Comparison of ENCODE assay signal across 16 cellular contexts in the genomic region with DNA sequence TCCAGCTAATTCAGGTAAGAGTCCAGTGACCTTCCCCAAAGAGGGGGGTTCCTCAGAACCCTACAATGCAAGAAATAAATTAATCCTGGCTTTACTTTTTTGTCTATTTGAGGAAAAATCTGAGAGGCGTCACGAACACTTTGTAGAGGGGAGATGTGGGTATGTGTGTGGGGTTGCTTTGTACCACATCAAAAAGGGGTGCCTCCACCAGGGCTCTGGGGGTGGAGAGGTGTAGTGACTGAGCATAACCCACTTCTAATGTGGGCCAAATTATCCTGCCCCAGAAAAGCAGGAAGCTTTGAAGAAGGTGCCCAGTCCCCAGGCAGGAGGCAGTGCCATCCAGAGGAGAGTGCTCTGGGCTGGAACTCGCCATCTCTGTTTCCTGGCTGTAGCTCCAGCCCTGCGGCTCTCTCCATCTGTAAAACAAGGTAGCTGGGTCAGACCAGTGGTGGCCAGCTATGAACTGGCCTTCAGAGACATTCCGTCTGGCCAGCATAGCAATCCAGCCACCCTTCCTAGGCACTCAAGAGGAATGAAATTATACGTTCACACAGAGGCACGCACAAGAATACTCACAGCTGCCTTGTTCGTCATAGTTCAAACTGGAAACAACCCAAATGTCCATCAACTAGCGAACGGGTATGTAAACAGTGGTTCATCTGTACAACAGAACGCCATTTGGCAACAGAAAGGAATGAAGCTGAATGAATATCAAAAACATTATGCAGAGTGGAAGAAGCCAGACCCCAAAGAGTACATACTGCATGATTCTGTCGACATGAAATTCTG. TPM values are rescaled to one million over a fixed set of nuclear protein-coding genes. Genes with fewer than 3 reads are reported as not detected.
DNase-seq lines count a peak whose midpoint lies in the region; ATAC-seq, FAIRE-seq and TF ChIP-seq lines count a peak whose summit lies in the region.
"Had no signal": no experiment of that assay in that cellular context is flagged by ENCODE, and none has a peak within 500 bp of the region (broad histone marks: within the 10 kb centered on the region; RNA-seq: fewer than 3 reads in every experiment).

No MANE protein-coding gene starts in this region.

- no peak overlapping the region for H3K4me2 ChIP-seq in BLaER1

- peaks cover 16% of the 10 kb centered on the region for H3K4me1 ChIP-seq in BLaER1
- H3K4me1 ChIP-seq: Caco-2 had no signal

- H3K4me3 Mint-ChIP-seq in naive thymus-derived CD8-positive, alpha-beta T cell = peak overlapping the region in 5 of 10 donors; percentile 0 to 42 (median 32)
- H3K4me3 Mint-ChIP-seq: H9, immature natural killer cell, mesothelial cell of epicardium had no signal

- H3K4me1 Mint-ChIP-seq in naive thymus-derived CD8-positive, alpha-beta T cell = peaks cover 19 to 42% (median 38%) of the 10 kb centered on the region in 4 donors

- peaks cover 0 to 6% (median 4%) of the 10 kb centered on the region in 3 donors for H3K36me3 Mint-ChIP-seq in naive thymus-derived CD8-positive, alpha-beta T cell
- H3K36me3 Mint-ChIP-seq: immature natural killer cell, mesothelial cell of epicardium had no signal

- POLR2A ChIA-PET in naive thymus-derived CD8-positive, alpha-beta T cell (lab: Charles Lee) = interaction anchor here (0.6 to 1.0 kb wide), 2 partner anchors 89 to 152 kb away, joined by 3 read pairs; no protein-coding TSS in a partner anchor

- H3K4me3 ChIP-seq in BLaER1 = no peak overlapping the region
- no peak overlapping the region for H3K4me3 ChIP-seq in bronchial epithelial cell (ENCODE audit: low read depth, low read length)
- no peak overlapping the region for H3K4me3 ChIP-seq in H7 (ENCODE audit: insufficient read depth, low read depth, low read length)

- peak overlapping the region; percentile 14; the same call in 1 of the 2 replicates for H3K27ac ChIP-seq in BLaER1

- H3K9me3 ChIP-seq in BLaER1 = no peaks in the 10 kb centered on the region
- H3K9me3 ChIP-seq: Caco-2 had no signal

- in situ Hi-C loops in ACHN (cut with HindIII; ENCODE audit: low pct_ligation_motif_present, low pct_unique_long_range_greater_than_20kb, low sequenced_read_pairs) = loop anchor here (10.0 kb wide), 1 partner anchor 93 kb away; no protein-coding TSS in a partner anchor

- H3K36me3 ChIP-seq in BLaER1 = peaks cover 37% of the 10 kb centered on the region
- no peaks in the 10 kb centered on the region for H3K36me3 ChIP-seq in bronchial epithelial cell (ENCODE audit: control insufficient read depth, insufficient read depth, low read length)
- peaks cover 9% of the 10 kb centered on the region for H3K36me3 ChIP-seq in H7 (replicated peaks; ENCODE audit: control insufficient read depth, insufficient read depth, low read length)

- no peaks in the 10 kb centered on the region for H4K20me1 ChIP-seq in BLaER1

- H3K27me3 Mint-ChIP-seq in naive thymus-derived CD8-positive, alpha-beta T cell = peaks cover 2 to 19% (median 4%) of the 10 kb centered on the region in 5 donors

- peak overlapping the region in 5 of 10 donors; percentile 34 to 72 (median 39) for H3K27ac Mint-ChIP-seq in naive thymus-derived CD8-positive, alpha-beta T cell
- H3K27ac Mint-ChIP-seq: H9, mesothelial cell of epicardium had no signal

- no peak overlapping the region for H3K9ac ChIP-seq in BLaER1

- H3K9me3 Mint-ChIP-seq in naive thymus-derived CD8-positive, alpha-beta T cell = peaks cover 0 to 10% (median 4%) of the 10 kb centered on the region in 9 donors
- H3K9me3 Mint-ChIP-seq: H9, immature natural killer cell had no signal

- no peak for TF ChIP-seq CTCF in bronchial epithelial cell (IDR thresholded peaks at IDR 0.05; ENCODE audit: insufficient read depth, low read length, severe bottlenecking)

- peak; percentile 81 to 95 for ATAC-seq in naive thymus-derived CD8-positive, alpha-beta T cell
- no peak for ATAC-seq in GM18498 (IDR thresholded peaks at IDR 0.05; ENCODE audit: unreplicated experiment)

- H3K27me3 ChIP-seq in BLaER1 (no peaks in the 10 kb centered on the region), bronchial epithelial cell (ENCODE audit: control insufficient read depth, insufficient read depth, low read length) (peaks cover 21% of the 10 kb centered on the region), H7 (ENCODE audit: control insufficient read depth, insufficient read depth, low read length) (no peaks in the 10 kb centered on the region)

- no peak for DNase-seq in GM18507 (ENCODE audit: extremely low spot score, insufficient read length, low read depth)
- peak; percentile 45 for DNase-seq in bronchial epithelial cell (ENCODE audit: low read depth)
- peak in 6 of 10 donors; percentile 32 to 64 (median 46) for DNase-seq in naive thymus-derived CD8-positive, alpha-beta T cell
- no peak for DNase-seq in H7
- DNase-seq in ACHN = no peak
- DNase-seq in NCI-H510A (lab: John Stamatoyannopoulos, UW) = no peak
- DNase-seq: Caco-2; erythroblast; H9; immature natural killer cell; NCI-H1436; NCI-H526 treated with DMSO at 0.1 percent for 48 hours; stimulated activated CD4-positive, alpha-beta T cell treated with anti-CD3 and anti-CD28 coated beads, Interleukin-4, amount 100 ng/mL, for 1 hour had no signal

- peak; percentile 33 for FAIRE-seq in GM18507 (lab: Jason Lieb, UNC)
- no peak for FAIRE-seq in bronchial epithelial cell (lab: Jason Lieb, UNC)

RNA-seq across cellular contexts. Expression of a gene that starts 45.4 kb away (rescaled TPM):
- under 0.01 TPM in 2 replicates for total RNA-seq in bronchial epithelial cell
- total RNA-seq in naive thymus-derived CD8-positive, alpha-beta T cell = 10 to 100 TPM; 16.5 to 18.4 TPM
- polyA plus RNA-seq in naive thymus-derived CD8-positive, alpha-beta T cell = 10 to 100 TPM; 19.7 to 64.6 (median 21.8) TPM
- total RNA-seq in H7 (2014; rRNA removed; shearing (Covaris generic)) = 1.3 and 2.4 TPM in 2 replicates

RNA-seq across cellular contexts. Expression of a gene that starts 58.3 kb away (rescaled TPM):
- total RNA-seq in bronchial epithelial cell = not detected in 2 replicates
- not detected for total RNA-seq in naive thymus-derived CD8-positive, alpha-beta T cell
- polyA plus RNA-seq in naive thymus-derived CD8-positive, alpha-beta T cell = not detected
- 14.6 and 16.0 TPM in 2 replicates for total RNA-seq in H7 (2014; rRNA removed; shearing (Covaris generic))
- total RNA-seq: Caco-2 had no signal

Comparison
In these comparisons a context has a peak if more than half of its experiments do, and no peak if none do; other contexts are left out.
1. DNase-seq: peak in bronchial epithelial cell (single experiment) and naive thymus-derived CD8-positive, alpha-beta T cell (6 of 10); none in GM18507 (single experiment), H7 (single experiment), ACHN (single experiment) and NCI-H510A (single experiment).
2. RNA of a gene that starts 58.3 kb away (total RNA-seq): 14.6 to 16.0 TPM in H7; not detected in bronchial epithelial cell and not detected in naive thymus-derived CD8-positive, alpha-beta T cell; every median in the first group is over 10 times any median in the second.